In the genomic region with DNA sequence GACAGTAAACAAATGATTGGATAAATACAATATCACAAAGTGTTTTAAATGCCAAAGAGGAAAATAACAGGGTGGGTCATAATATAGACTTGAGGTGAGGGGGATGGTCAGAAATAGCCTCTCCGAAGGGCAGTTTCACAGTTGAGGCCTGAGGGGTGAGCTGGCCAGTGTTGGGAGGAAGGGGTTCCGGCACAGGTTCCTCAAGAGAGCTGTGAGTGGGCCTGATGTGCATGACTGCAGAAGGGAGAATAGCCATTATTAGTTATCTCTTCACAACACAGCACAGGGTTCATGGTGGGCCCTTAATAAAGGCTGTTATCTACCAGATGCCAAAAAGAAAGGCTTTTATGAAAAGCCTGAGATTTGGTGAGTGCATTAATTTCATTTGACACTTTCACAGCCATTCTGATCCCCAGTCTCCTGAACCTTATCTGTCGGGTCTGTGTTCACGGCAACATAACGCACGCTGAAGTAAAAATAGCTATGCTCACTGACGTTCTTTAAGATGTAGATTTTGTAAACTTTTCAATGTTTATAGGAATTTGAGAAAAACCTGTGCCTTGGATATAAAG, we compare ENCODE assay signal across 1 cellular context.
TF ChIP-seq lines count a peak whose summit lies in the region.

No MANE protein-coding gene starts in this region.

TF ChIP-seq in IMR-90, 13 proteins besides CTCF, POLR2A, EP300 and RAD21:
- TF ChIP-seq MAZ (IDR thresholded peaks at IDR 0.05; ENCODE audit: borderline replicate concordance, low read depth, low read length) (no peak), BHLHE40 (IDR thresholded peaks at IDR 0.05; ENCODE audit: low read depth, low read length) (no peak), MAFK (IDR thresholded peaks at IDR 0.05; ENCODE audit: low read depth, low read length) (no peak), RCOR1 (IDR thresholded peaks at IDR 0.05; ENCODE audit: insufficient replicate concordance, low read length) (no peak), NFE2L2 (IDR thresholded peaks at IDR 0.05; ENCODE audit: low read depth, low read length) (no peak), MXI1 (IDR thresholded peaks at IDR 0.05; ENCODE audit: borderline replicate concordance, low read depth, low read length) (no peak), RFX5 (IDR thresholded peaks at IDR 0.05; ENCODE audit: low read depth, low read length) (no peak), SMC3 (IDR thresholded peaks at IDR 0.05; ENCODE audit: low read depth, low read length) (no peak), FOS (IDR thresholded peaks at IDR 0.05; ENCODE audit: low read depth, low read length) (no peak), CHD1 (IDR thresholded peaks at IDR 0.05; ENCODE audit: low read depth, low read length) (no peak), CEBPB (IDR thresholded peaks at IDR 0.05; ENCODE audit: low read depth, low read length) (no peak)
- TF ChIP-seq, protein P1, sequence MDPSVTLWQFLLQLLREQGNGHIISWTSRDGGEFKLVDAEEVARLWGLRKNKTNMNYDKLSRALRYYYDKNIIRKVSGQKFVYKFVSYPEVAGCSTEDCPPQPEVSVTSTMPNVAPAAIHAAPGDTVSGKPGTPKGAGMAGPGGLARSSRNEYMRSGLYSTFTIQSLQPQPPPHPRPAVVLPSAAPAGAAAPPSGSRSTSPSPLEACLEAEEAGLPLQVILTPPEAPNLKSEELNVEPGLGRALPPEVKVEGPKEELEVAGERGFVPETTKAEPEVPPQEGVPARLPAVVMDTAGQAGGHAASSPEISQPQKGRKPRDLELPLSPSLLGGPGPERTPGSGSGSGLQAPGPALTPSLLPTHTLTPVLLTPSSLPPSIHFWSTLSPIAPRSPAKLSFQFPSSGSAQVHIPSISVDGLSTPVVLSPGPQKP (IDR thresholded peaks at IDR 0.05; ENCODE audit: borderline replicate concordance, low read depth, low read length) = no peak
- TF ChIP-seq, protein P2, sequence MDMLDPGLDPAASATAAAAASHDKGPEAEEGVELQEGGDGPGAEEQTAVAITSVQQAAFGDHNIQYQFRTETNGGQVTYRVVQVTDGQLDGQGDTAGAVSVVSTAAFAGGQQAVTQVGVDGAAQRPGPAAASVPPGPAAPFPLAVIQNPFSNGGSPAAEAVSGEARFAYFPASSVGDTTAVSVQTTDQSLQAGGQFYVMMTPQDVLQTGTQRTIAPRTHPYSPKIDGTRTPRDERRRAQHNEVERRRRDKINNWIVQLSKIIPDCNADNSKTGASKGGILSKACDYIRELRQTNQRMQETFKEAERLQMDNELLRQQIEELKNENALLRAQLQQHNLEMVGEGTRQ (IDR thresholded peaks at IDR 0.05; ENCODE audit: low read depth, low read length) = no peak
